Comparison of ENCODE assay signal across 11 cellular contexts in the genomic region with DNA sequence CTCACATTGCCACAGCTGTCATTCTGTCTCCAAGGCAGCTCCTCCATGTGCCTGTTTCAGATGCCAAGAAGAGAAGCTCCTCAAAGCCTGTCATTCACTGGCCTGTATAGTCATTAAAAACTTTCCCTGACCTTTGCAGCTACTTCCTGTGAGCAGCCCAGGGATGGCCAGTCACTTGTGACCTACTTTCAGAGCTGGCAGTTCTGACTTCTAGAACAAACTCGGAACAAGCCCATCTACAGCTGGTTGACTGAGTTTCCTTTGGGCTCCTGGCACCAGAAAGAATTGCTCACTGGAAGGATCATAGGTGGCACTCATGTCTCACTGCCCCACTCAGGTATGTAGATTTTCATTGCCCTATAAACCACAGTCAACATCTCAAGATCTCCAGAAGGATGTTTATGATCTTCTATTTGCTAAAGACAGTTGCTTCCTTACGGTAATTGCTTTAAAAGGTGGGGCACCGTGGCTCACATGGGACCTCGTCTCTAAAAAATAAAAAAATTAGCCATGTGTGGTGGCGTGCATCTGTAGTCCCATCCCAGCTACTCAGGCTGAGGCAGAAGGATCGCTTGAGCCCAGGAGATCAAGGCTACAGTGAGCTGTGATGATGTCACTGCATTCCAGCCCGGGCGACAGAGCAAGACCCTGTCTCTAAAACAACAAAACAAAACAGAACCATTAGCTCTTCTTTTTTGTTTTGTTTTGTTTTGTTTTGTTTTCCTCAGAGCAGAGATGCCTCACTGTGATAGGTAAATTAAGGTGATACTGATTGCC. TPM values are rescaled to one million over a fixed set of nuclear protein-coding genes. Genes with fewer than 3 reads are reported as not detected.
DNase-seq lines count a peak whose midpoint lies in the region; ATAC-seq and TF ChIP-seq lines count a peak whose summit lies in the region.
"Had no signal": no experiment of that assay in that cellular context is flagged by ENCODE, and none has a peak within 500 bp of the region (broad histone marks: within the 10 kb centered on the region; RNA-seq: fewer than 3 reads in every experiment).

No MANE protein-coding gene starts in this region.

- H3K36me3 Mint-ChIP-seq in Caco-2 (ENCODE audit: insufficient read depth, unreplicated experiment): peaks cover 6% of the 10 kb centered on the region

- BruUV-seq in Caco-2 (replicated peaks; lab: Mats Ljungman, UMichigan): no TSS peak

- WGBS in psoas muscle, 3 donors: 68 to 76% (median 73%) methylated on average over 8 of the region's 8 CpGs

- H3K4me3 Mint-ChIP-seq in Caco-2 (ENCODE audit: unreplicated experiment): no peak overlapping the region

- TF ChIP-seq CTCF in GM12865 (IDR thresholded peaks at IDR 0.05; ENCODE audit: insufficient read depth, low read depth, low read length, missing control alignments) (no peak), psoas muscle (IDR thresholded peaks at IDR 0.05) (no peak), Caco-2 (IDR thresholded peaks at IDR 0.05; ENCODE audit: insufficient read depth in 1 of 2, low read depth in 1 of 2, low read length in 1 of 2, severe bottlenecking in 1 of 2, unreplicated experiment in 1 of 2) (no peak)

- POLR2A ChIA-PET in Caco-2 (lab: Charles Lee): interaction anchor here (0.7 kb wide), 2 partner anchors 18 to 23 kb away, joined by 3 read pairs; no protein-coding TSS in a partner anchor

- H3K9me3 ChIP-seq in psoas muscle (no peaks in the 10 kb centered on the region), Caco-2 (no peaks in the 10 kb centered on the region)

- CTCF ChIA-PET in Caco-2 (lab: Charles Lee): no interaction called here

- intact Hi-C loops in left ventricle myocardium superior (cut with micrococcal nuclease): no loop called here
- intact Hi-C loops in psoas muscle (cut with DNase I): no loop called here
- intact Hi-C loops in Caco-2 (cut with micrococcal nuclease; ENCODE audit: unreplicated experiment): no loop called here

- H3K4me1 ChIP-seq in psoas muscle: peaks cover 14% of the 10 kb centered on the region
- H3K4me1 ChIP-seq in Caco-2: peaks cover 36% of the 10 kb centered on the region

- no peak overlapping the region for H3K27ac Mint-ChIP-seq in Caco-2 (ENCODE audit: unreplicated experiment)

- no peaks in the 10 kb centered on the region for H3K27me3 Mint-ChIP-seq in Caco-2 (ENCODE audit: insufficient read depth, unreplicated experiment)

- peak overlapping the region; percentile 81 for H3K27ac ChIP-seq in psoas muscle
- H3K27ac ChIP-seq: WERI-Rb-1 had no signal

- peak; percentile 77 for ATAC-seq in left ventricle myocardium superior
- ATAC-seq in psoas muscle: peak; percentile 90 to 95 (median 95)
- no peak for ATAC-seq in HG03025 (IDR thresholded peaks at IDR 0.05; ENCODE audit: low FRiP score, unreplicated experiment)
- no peak for ATAC-seq in GM21515 (IDR thresholded peaks at IDR 0.05; ENCODE audit: unreplicated experiment)

- H3K4me1 Mint-ChIP-seq in Caco-2 (ENCODE audit: low read depth, unreplicated experiment): peaks cover 19% of the 10 kb centered on the region

- H3K9me3 Mint-ChIP-seq in Caco-2 (ENCODE audit: unreplicated experiment): no peaks in the 10 kb centered on the region

- peak; percentile 60 for DNase-seq in GM12865 (ENCODE audit: low read depth)
- peak; percentile 46 for DNase-seq in M059J (ENCODE audit: low read depth)
- no peak for DNase-seq in left ventricle myocardium superior
- DNase-seq in psoas muscle: peak in 1 of 2 donors; percentile 62
- DNase-seq in Caco-2: no peak
- DNase-seq in H7: no peak
- DNase-seq: glutamatergic neuron, NCI-H526 treated with DMSO at 0.1 percent for 48 hours, WERI-Rb-1 had no signal

- H3K36me3 ChIP-seq in psoas muscle (ENCODE audit: insufficient read depth in 1 of 2, low read depth in 1 of 2) (no peaks in the 10 kb centered on the region), Caco-2 (ENCODE audit: control insufficient read depth, insufficient read depth, low read length) (no peaks in the 10 kb centered on the region), H7 (replicated peaks; ENCODE audit: control insufficient read depth, insufficient read depth, low read length) (no peaks in the 10 kb centered on the region)
- H3K36me3 ChIP-seq: WERI-Rb-1 had no signal

- H3K27me3 ChIP-seq in psoas muscle (ENCODE audit: insufficient read depth in 3 of 3, low read length in 2 of 3) (no peaks in the 10 kb centered on the region), Caco-2 (replicated peaks; ENCODE audit: control insufficient read depth, insufficient read depth, low read length) (no peaks in the 10 kb centered on the region), H7 (ENCODE audit: control insufficient read depth, insufficient read depth, low read length) (no peaks in the 10 kb centered on the region)

- no peak overlapping the region for H3K4me3 ChIP-seq in GM12865 (ENCODE audit: low read depth, low read length)
- H3K4me3 ChIP-seq in psoas muscle: no peak overlapping the region
- H3K4me3 ChIP-seq in Caco-2 (ENCODE audit: low read depth, low read length): no peak overlapping the region
- H3K4me3 ChIP-seq in H7 (ENCODE audit: insufficient read depth, low read depth, low read length): no peak overlapping the region

RNA-seq across cellular contexts. Expression of a gene that starts 11.2 kb away (rescaled TPM):
- 91.3 and 134 TPM in 2 replicates for total RNA-seq in M059J (2014; rRNA removed; shearing (Covaris generic))
- total RNA-seq in left ventricle myocardium superior: 41.4 TPM
- total RNA-seq in psoas muscle: 10 to 100 TPM; 29.0 to 72.7 (median 50.3) TPM
- 10 to 100 TPM; 10.4 to 59.1 (median 25.3) TPM for polyA plus RNA-seq in psoas muscle
- 181 and 183 TPM in 2 replicates for total RNA-seq in Caco-2 (2022)
- total RNA-seq in H7 (2014; rRNA removed; shearing (Covaris generic)): 46.5 and 71.8 TPM in 2 replicates

Comparison
In these comparisons a context has a peak if more than half of its experiments do, and no peak if none do; other contexts are left out.
1. DNase-seq: peak in GM12865 (single experiment) and M059J (single experiment); none in left ventricle myocardium superior (single experiment), Caco-2 (0 of 2) and H7 (single experiment).
2. ATAC-seq: peak in left ventricle myocardium superior (single experiment) and psoas muscle (4 of 4); none in HG03025 (single experiment) and GM21515 (single experiment).